22 cellular contexts compared by ENCODE assay signal in genomic region chr4:131288441-131288840, GRCh38.
"Had no signal": no experiment of that assay in that cellular context is flagged by ENCODE, and none has a peak within 500 bp of the region (broad histone marks: within the 10 kb centered on the region; RNA-seq: fewer than 3 reads in every experiment).

No MANE protein-coding gene starts in this region.

- H3K36me3 Mint-ChIP-seq: T-cell had no signal

- H3K4me3 ChIP-seq: MG63 had no signal

- H3K9ac ChIP-seq: SK-N-SH had no signal

- H3K4me3 Mint-ChIP-seq: T-cell had no signal

- H3K9me3 ChIP-seq: MG63, SK-N-SH had no signal

- H3K36me3 ChIP-seq: MG63 had no signal

- H3K27me3 ChIP-seq: MG63 had no signal

- H3K27ac Mint-ChIP-seq: T-cell had no signal

- H3K4me1 Mint-ChIP-seq: T-cell had no signal

- H3K27me3 Mint-ChIP-seq: T-cell had no signal

- H3K27ac ChIP-seq: RWPE1 had no signal

- DNase-seq: Karpas-422, KG1, MG63, NCI-H1105, NCI-H1417, NCI-H1436 treated with DMSO at 0.1 percent for 48 hours, NCI-H1694, NCI-H187 treated with DMSO at 0.1 percent for 48 hours, NCI-H2029 treated with DMSO at 0.1 percent for 48 hours, NCI-H2107, NCI-H2227 treated with DMSO at 0.1 percent for 48 hours, NCI-H446, NCI-H510A, NCI-H524 treated with DMSO at 0.1 percent for 48 hours, NCI-H69, NCI-H774, PC-3, SHP77, SK-N-SH, SW 1271, T-cell had no signal
